Comparison of ENCODE assay signal across 36 cellular contexts in genomic region chr19:51172223-51172622, GRCh38. TPM values are rescaled to one million over a fixed set of nuclear protein-coding genes. Genes with fewer than 3 reads are reported as not detected.
"Had no signal": no experiment of that assay in that cellular context is flagged by ENCODE, and none has a peak within 500 bp of the region (broad histone marks: within the 10 kb centered on the region; RNA-seq: fewer than 3 reads in every experiment).

No MANE protein-coding gene starts in this region.

- H3K4me1 ChIP-seq: adrenal gland, ascending aorta, body of pancreas, breast epithelium had no signal

- H3K27ac ChIP-seq: adrenal gland, ascending aorta, body of pancreas, brain microvascular endothelial cell, breast epithelium, cardiac muscle cell had no signal

- H3K27me3 ChIP-seq: adrenal gland, ascending aorta, body of pancreas, brain microvascular endothelial cell, cardiac muscle cell had no signal

- H3K36me3 ChIP-seq: adrenal gland, ascending aorta, brain microvascular endothelial cell, breast epithelium, cardiac muscle cell had no signal

- H3K9me3 ChIP-seq: adrenal gland, ascending aorta, body of pancreas, breast epithelium had no signal

- FAIRE-seq: astrocyte, bronchial epithelial cell had no signal

- ATAC-seq: activated naive CD4-positive, alpha-beta T cell treated with anti-CD3 and anti-CD28 coated beads, Interleukin-2, amount 50 U/mL, for 72 hours; activated naive CD8-positive, alpha-beta T cell treated with anti-CD3 and anti-CD28 coated beads, Interleukin-2, amount 50 U/mL, for 24 hours; activated T-cell treated with anti-CD3 and anti-CD28 coated beads, Interleukin-2, amount 50 U/mL, for 4 hours; activated T-cell treated with anti-CD3 and anti-CD28 coated beads, Interleukin-2, amount 50 U/mL, for 72 hours; activated T-helper 17 cell treated with anti-CD3 and anti-CD28 coated beads, Interleukin-2, amount 50 U/mL, for 72 hours; body of pancreas had no signal

- H3K4me3 ChIP-seq: adrenal gland, ascending aorta, body of pancreas, breast epithelium, cardiac muscle cell had no signal

- DNase-seq: activated effector memory CD4-positive, alpha-beta T cell treated with anti-CD3 and anti-CD28 coated beads, Interleukin-2, amount 50 U/mL, for 16 hours; activated effector memory CD4-positive, alpha-beta T cell treated with Interleukin-2 at 50 U/mL for 16 hours; activated gamma-delta T cell; activated gamma-delta T cell treated with Interleukin-2 at 50 U/mL for 16 hours; activated naive CD4-positive, alpha-beta T cell; activated naive CD4-positive, alpha-beta T cell treated with anti-CD3 and anti-CD28 coated beads for 36 hours; activated naive CD4-positive, alpha-beta T cell treated with anti-CD3 and anti-CD28 coated beads, Interleukin-2, amount 10 ng/mL, durations not matched to agents 7 days and 5 days; activated naive CD4-positive, alpha-beta T cell treated with anti-CD3 and anti-CD28 coated beads, Interleukin-2, amount 50 U/mL, for 16 hours; activated naive CD4-positive, alpha-beta T cell treated with Interleukin-2 at 50 U/mL for 16 hours; activated naive CD8-positive, alpha-beta T cell treated with anti-CD3 and anti-CD28 coated beads for 36 hours; activated naive CD8-positive, alpha-beta T cell treated with anti-CD3 and anti-CD28 coated beads, Interleukin-2, amount 10 ng/mL, durations not matched to agents 7 days and 5 days; activated naive CD8-positive, alpha-beta T cell treated with anti-CD3 and anti-CD28 coated beads, Interleukin-2, amount 50 U/mL, for 24 hours; activated T-cell treated with anti-CD3 and anti-CD28 coated beads, Interleukin-2, amount 50 U/mL, for 24 hours; activated T-cell treated with anti-CD3 and anti-CD28 coated beads, Interleukin-2, amount 50 U/mL, for 4 hours; activated T-cell treated with anti-CD3 and anti-CD28 coated beads, Interleukin-2, amount 50 U/mL, for 48 hours; activated T-cell treated with anti-CD3 and anti-CD28 coated beads, Interleukin-2, amount 50 U/mL, for 72 hours; amniotic stem cell; amygdala; anterior cingulate cortex; aorta; body of pancreas; brain microvascular endothelial cell; caudate nucleus; central memory CD4-positive, alpha-beta T cell; cerebellar nuclear complex had no signal

RNA-seq across cellular contexts. Expression of gene SIGLEC7, which starts 30.1 kb away (rescaled TPM):
- total RNA-seq: activated naive CD4-positive, alpha-beta T cell treated with anti-CD3 and anti-CD28 coated beads for 36 hours; activated naive CD8-positive, alpha-beta T cell treated with anti-CD3 and anti-CD28 coated beads for 36 hours; activated T-cell treated with anti-CD3 and anti-CD28 coated beads, Interleukin-2, amount 50 U/mL, for 72 hours; activated T-helper 1 cell treated with anti-CD3 and anti-CD28 coated beads, Interleukin-12 subunit alpha, Interleukin-12 subunit beta, Interleukin-2, Interleukin-4 antibody, amounts not matched to agents 30 ng/mL and 10 ng/mL and 1 ng/mL, durations not matched to agents 14 hours and 24 hours and 36 hours; activated T-helper 17 cell treated with anti-CD3 and anti-CD28 coated beads, Interleukin-2, amount 50 U/mL, for 72 hours; activated T-helper 2 cell treated with anti-CD3 and anti-CD28 coated beads, Interferon-gamma antibody, Interleukin-2, Interleukin-4, amounts not matched to agents 10 μg/mL and 5 μg/mL and 100 μg/mL, durations not matched to agents 14 hours and 24 hours and 36 hours; astrocyte; body of pancreas; bronchial epithelial cell; cardiac muscle cell; chondrocyte had no signal
- polyA plus RNA-seq: cardiac muscle cell had no signal

RNA-seq across cellular contexts. Expression of gene SIGLEC9, which starts 47.5 kb away (rescaled TPM):
- total RNA-seq: astrocyte, bronchial epithelial cell, cardiac muscle cell, chondrocyte had no signal
- polyA plus RNA-seq: cardiac muscle cell had no signal

RNA-seq across cellular contexts. Expression of gene CD33, which starts 52.7 kb away (rescaled TPM):
- total RNA-seq: astrocyte, bronchial epithelial cell, cardiac muscle cell, chondrocyte had no signal
- polyA plus RNA-seq: cardiac muscle cell had no signal
